In genomic region chr7:28062197-28062988, GRCh38 we compare ENCODE assay signal across 9 cellular contexts.
DNase-seq lines count a peak whose midpoint lies in the region; ATAC-seq and TF ChIP-seq lines count a peak whose summit lies in the region.
"Had no signal": no experiment of that assay in that cellular context is flagged by ENCODE, and none has a peak within 500 bp of the region (broad histone marks: within the 10 kb centered on the region; RNA-seq: fewer than 3 reads in every experiment).

No MANE protein-coding gene starts in this region.

- peak; percentile 80 for TF ChIP-seq CTCF in brain microvascular endothelial cell (IDR thresholded peaks at IDR 0.05; ENCODE audit: low read depth, low read length, missing control alignments)

- H3K27ac Mint-ChIP-seq in T-helper 2 cell treated with Interferon-gamma antibody and Interleukin-4, amounts not matched to agents 5 μg/mL and 100 μg/mL, for 36 hours, result no peak overlapping the region
- H3K27ac Mint-ChIP-seq: activated naive CD4-positive, alpha-beta T cell treated with anti-CD3 and anti-CD28 coated beads, Interleukin-2, amount 50 U/mL, for 72 hours had no signal

- no peaks in the 10 kb centered on the region for H3K27me3 ChIP-seq in brain microvascular endothelial cell (replicated peaks)

- ATAC-seq in HG03139 (IDR thresholded peaks at IDR 0.05; ENCODE audit: unreplicated experiment), result no peak

- H3K36me3 ChIP-seq in brain microvascular endothelial cell (replicated peaks), result no peaks in the 10 kb centered on the region

- no peak overlapping the region for H3K4me3 ChIP-seq in brain microvascular endothelial cell (ENCODE audit: low read depth, low read length)

- no peak overlapping the region for H3K4me3 Mint-ChIP-seq in T-helper 2 cell treated with Interferon-gamma antibody and Interleukin-4, amounts not matched to agents 5 μg/mL and 100 μg/mL, for 36 hours

- peaks cover 31% of the 10 kb centered on the region for H3K27me3 Mint-ChIP-seq in T-helper 2 cell treated with Interferon-gamma antibody and Interleukin-4, amounts not matched to agents 5 μg/mL and 100 μg/mL, for 36 hours (ENCODE audit: low read depth)

- H3K36me3 Mint-ChIP-seq in T-helper 2 cell treated with Interferon-gamma antibody and Interleukin-4, amounts not matched to agents 5 μg/mL and 100 μg/mL, for 36 hours (ENCODE audit: low read depth), result no peaks in the 10 kb centered on the region
- H3K36me3 Mint-ChIP-seq: activated naive CD4-positive, alpha-beta T cell treated with anti-CD3 and anti-CD28 coated beads, Interleukin-2, amount 50 U/mL, for 72 hours had no signal

- no peaks in the 10 kb centered on the region for H3K9me3 Mint-ChIP-seq in T-helper 2 cell treated with Interferon-gamma antibody and Interleukin-4, amounts not matched to agents 5 μg/mL and 100 μg/mL, for 36 hours

- DNase-seq in DMS153 treated with DMSO at 0.1 percent for 48 hours (lab: John Stamatoyannopoulos, UW; ENCODE audit: unreplicated experiment), result peak; percentile 98
- DNase-seq in HCEC 1CT, result peak; percentile 72
- peak; percentile 65 for DNase-seq in NCI-H1694 treated with DMSO at 0.1 percent for 48 hours (lab: John Stamatoyannopoulos, UW)
- peak; percentile 21 for DNase-seq in T-helper 2 cell treated with Interferon-gamma antibody and Interleukin-4, amounts not matched to agents 5 μg/mL and 100 μg/mL, for 36 hours (ENCODE audit: low spot score)
- DNase-seq in brain microvascular endothelial cell, result peak; percentile 71
- DNase-seq in kidney tubule cell (ENCODE audit: low spot score), result peak; percentile 66
- DNase-seq in stimulated activated CD4-positive, alpha-beta T cell treated with anti-CD3 and anti-CD28 coated beads, TNF-alpha, amount 100 ng/mL, for 24 hours (ENCODE audit: low read depth in 3 of 3), result peak; percentile 18 to 58 (median 24)

- in situ Hi-C loops in brain microvascular endothelial cell (cut with HindIII; ENCODE audit: low pct_ligation_motif_present, low sequenced_read_pairs), result no loop called here

- H3K4me1 Mint-ChIP-seq in T-helper 2 cell treated with Interferon-gamma antibody and Interleukin-4, amounts not matched to agents 5 μg/mL and 100 μg/mL, for 36 hours (ENCODE audit: low read depth), result no peaks in the 10 kb centered on the region

- H3K27ac ChIP-seq in brain microvascular endothelial cell, result peak overlapping the region; percentile 13

Comparison
In these comparisons a context has a peak if more than half of its experiments do, and no peak if none do; other contexts are left out.
1. DNase-seq: peak in every context shown above with its lines; median percentile 98 in DMS153 treated with DMSO at 0.1 percent for 48 hours; 72 in HCEC 1CT; 71 in brain microvascular endothelial cell; 66 in kidney tubule cell; 65 in NCI-H1694 treated with DMSO at 0.1 percent for 48 hours; 24 in stimulated activated CD4-positive, alpha-beta T cell treated with anti-CD3 and anti-CD28 coated beads, TNF-alpha, amount 100 ng/mL, for 24 hours; 21 in T-helper 2 cell treated with Interferon-gamma antibody and Interleukin-4, amounts not matched to agents 5 μg/mL and 100 μg/mL, for 36 hours.